8 cellular contexts compared by ENCODE assay signal in genomic region chr12:108850854-108851573, GRCh38. TPM values are rescaled to one million over a fixed set of nuclear protein-coding genes. Genes with fewer than 3 reads are reported as not detected.
DNase-seq lines count a peak whose midpoint lies in the region; TF ChIP-seq lines count a peak whose summit lies in the region.

No MANE protein-coding gene starts in this region.

- H3K36me3 ChIP-seq in endodermal cell (ENCODE audit: control insufficient read depth, insufficient read depth, low read length) (peaks cover 66% of the 10 kb centered on the region), osteoblast (ENCODE audit: insufficient read depth, low read length) (peaks cover 70% of the 10 kb centered on the region)

- no peak overlapping the region for H2AFZ ChIP-seq in osteoblast (ENCODE audit: low read length)

- H3K9me3 Mint-ChIP-seq in endodermal cell, result peaks cover 12% of the 10 kb centered on the region

- DNase-seq in AG09309 (ENCODE audit: low read depth) (peak; percentile 85), GM20000 (ENCODE audit: low spot score) (peak; percentile 78), MV-4-11 (lab: John Stamatoyannopoulos, UW) (peak; percentile 89), endodermal cell (no peak), osteoblast (ENCODE audit: insufficient read length, low spot score, missing footprints) (peak; percentile 97), NCI-H1417 (lab: John Stamatoyannopoulos, UW) (no peak), T1000 (lab: John Stamatoyannopoulos, UW) (no peak), T-helper 1 cell (no peak)

- no peaks in the 10 kb centered on the region for H3K27me3 Mint-ChIP-seq in endodermal cell (ENCODE audit: insufficient read depth)

- WGBS in endodermal cell (ENCODE audit: insufficient coverage in 1 of 2, insufficient read length in 1 of 2), 2 experiments, result 78 to 94% methylated on average over 7 to 9 of the region's 9 CpGs

- H3K27me3 ChIP-seq in endodermal cell (ENCODE audit: control insufficient read depth, insufficient read depth, low read length, poor library complexity, severe bottlenecking) (no peaks in the 10 kb centered on the region), osteoblast (ENCODE audit: insufficient read depth, low read length) (no peaks in the 10 kb centered on the region)

- H3K4me2 ChIP-seq in osteoblast (ENCODE audit: insufficient read depth, low read length), result no peak overlapping the region

- H3K4me3 ChIP-seq in AG09309 (ENCODE audit: control insufficient read depth, low read depth, low read length), result no peak overlapping the region; the same call in 1 of the 2 replicates
- no peak overlapping the region for H3K4me3 ChIP-seq in endodermal cell (ENCODE audit: low read length)
- H3K4me3 ChIP-seq in osteoblast (ENCODE audit: insufficient read depth, low read length), result no peak overlapping the region

- H3K4me1 ChIP-seq in endodermal cell (ENCODE audit: control insufficient read depth, insufficient read depth, low read length) (peaks cover 2% of the 10 kb centered on the region), osteoblast (ENCODE audit: insufficient read depth, low read length) (peaks cover 70% of the 10 kb centered on the region)

- H4K20me1 ChIP-seq in osteoblast (ENCODE audit: insufficient read depth, low read length), result peaks cover 4% of the 10 kb centered on the region

- H3K9me3 ChIP-seq in endodermal cell (ENCODE audit: control insufficient read depth, low read length) (peaks cover 8% of the 10 kb centered on the region), osteoblast (ENCODE audit: low read depth, low read length) (no peaks in the 10 kb centered on the region)

- H3K36me3 Mint-ChIP-seq in endodermal cell (ENCODE audit: low read depth), result peaks cover 71% of the 10 kb centered on the region

- peak overlapping the region; percentile 73 for H3K27ac ChIP-seq in endodermal cell (ENCODE audit: low read depth, low read length)
- peak overlapping the region; percentile 100 for H3K27ac ChIP-seq in osteoblast (ENCODE audit: low read depth, low read length)

- no peak overlapping the region for H3K9ac ChIP-seq in endodermal cell (ENCODE audit: extremely low read depth, low read length, poor library complexity, severe bottlenecking)

- peaks cover 7% of the 10 kb centered on the region for H3K4me1 Mint-ChIP-seq in endodermal cell

- peak; percentile 46 for TF ChIP-seq CTCF in AG09309 (IDR thresholded peaks at IDR 0.05; ENCODE audit: control insufficient read depth, insufficient read depth, low read depth, low read length, missing control alignments)
- no peak for TF ChIP-seq CTCF in GM20000 (IDR thresholded peaks at IDR 0.05; ENCODE audit: extremely low read depth, missing control alignments)
- TF ChIP-seq CTCF in endodermal cell (conservative IDR thresholded peaks at IDR 0.05), result no peak
- peak; percentile 31 for TF ChIP-seq CTCF in osteoblast (IDR thresholded peaks at IDR 0.05; ENCODE audit: extremely low read depth, low read depth, low read length)

- peaks cover 89% of the 10 kb centered on the region for H3K79me2 ChIP-seq in osteoblast (ENCODE audit: insufficient read depth, low read length)

- H3K4me3 Mint-ChIP-seq in endodermal cell, result no peak overlapping the region

- H3K27ac Mint-ChIP-seq in endodermal cell, result no peak overlapping the region

RNA-seq across cellular contexts. Expression of gene SSH1, which starts 6.4 kb away (rescaled TPM):
- total RNA-seq in endodermal cell (10 to 100 TPM; 27.1 to 28.3 TPM), osteoblast (31.8 and 34.2 TPM in 2 replicates)
- polyA plus RNA-seq in endodermal cell (2013, experiment 1 of 2), result 16.6 TPM
- polyA plus RNA-seq in endodermal cell (2013, experiment 2 of 2), result 20.3 TPM

RNA-seq across cellular contexts. Expression of gene DAO, which starts 28.9 kb away (rescaled TPM):
- total RNA-seq in endodermal cell, result not detected
- not detected for polyA plus RNA-seq in endodermal cell (2013, experiment 1 of 2)
- polyA plus RNA-seq in endodermal cell (2013, experiment 2 of 2), result not detected
- not detected in 2 replicates for total RNA-seq in osteoblast

Comparison
In these comparisons a context has a peak if more than half of its experiments do, and no peak if none do; other contexts are left out.
1. DNase-seq: peak in AG09309 (single experiment), GM20000 (single experiment), MV-4-11 (single experiment) and osteoblast (single experiment); none in endodermal cell (single experiment), NCI-H1417 (0 of 3), T1000 (single experiment) and T-helper 1 cell (0 of 5).
2. CTCF ChIP-seq: peak in AG09309 (single experiment) and osteoblast (single experiment); none in GM20000 (single experiment) and endodermal cell (single experiment).